ENCODE assay signal across 23 cellular contexts in genomic region chr12:75599061-75599460, GRCh38.
"Had no signal": no experiment of that assay in that cellular context is flagged by ENCODE, and none has a peak within 500 bp of the region (broad histone marks: within the 10 kb centered on the region; RNA-seq: fewer than 3 reads in every experiment).

No MANE protein-coding gene starts in this region.

- H3K27ac ChIP-seq: ascending aorta, breast epithelium, left lung, pancreas, right lobe of liver, spleen, thoracic aorta, upper lobe of left lung had no signal

- H3K27ac Mint-ChIP-seq: activated naive CD4-positive, alpha-beta T cell treated with anti-CD3 and anti-CD28 coated beads, Interleukin-2, amount 10 ng/mL, durations not matched to agents 7 days and 5 days; stimulated activated memory B cell treated with anti-CD40 and anti-IgM and Interleukin-4, amounts not matched to agents 10 μg/mL and 1 μg/mL and 100 μg/mL, for 72 hours had no signal

- H3K27me3 Mint-ChIP-seq: stimulated activated memory B cell treated with anti-CD40 and anti-IgM and Interleukin-4, amounts not matched to agents 10 μg/mL and 1 μg/mL and 100 μg/mL, for 72 hours had no signal

- H3K36me3 ChIP-seq: ascending aorta, breast epithelium, left lung, pancreas, right lobe of liver, spleen, thoracic aorta, upper lobe of left lung had no signal

- H3K9me3 Mint-ChIP-seq: activated naive CD4-positive, alpha-beta T cell treated with anti-CD3 and anti-CD28 coated beads, Interleukin-2, amount 10 ng/mL, durations not matched to agents 7 days and 5 days; activated T-cell treated with anti-CD3 and anti-CD28 coated beads, Interleukin-2, amount 50 U/mL, for 4 hours had no signal

- H3K27me3 ChIP-seq: ascending aorta, breast epithelium, left lung, pancreas, right lobe of liver, spleen, upper lobe of left lung had no signal

- H3K4me1 ChIP-seq: ascending aorta, left lung, pancreas, right lobe of liver, spleen, upper lobe of left lung had no signal

- H3K36me3 Mint-ChIP-seq: activated naive CD4-positive, alpha-beta T cell treated with anti-CD3 and anti-CD28 coated beads, Interleukin-2, amount 10 ng/mL, durations not matched to agents 7 days and 5 days; stimulated activated memory B cell treated with anti-CD40 and anti-IgM and Interleukin-4, amounts not matched to agents 10 μg/mL and 1 μg/mL and 100 μg/mL, for 72 hours had no signal

- DNase-seq: activated CD4-positive, alpha-beta T cell treated with anti-CD3 and anti-CD28 coated beads, Interleukin-2, amount 50 U/mL, for 1 hour; activated CD4-positive, CD25-positive, alpha-beta regulatory T cell treated with anti-CD3 and anti-CD28 coated beads, Interleukin-2, amount 50 U/mL, for 72 hours; activated CD8-positive, alpha-beta memory T cell treated with anti-CD3 and anti-CD28 coated beads, Interleukin-2, amount 50 U/mL, for 4 hours; activated naive CD4-positive, alpha-beta T cell treated with anti-CD3 and anti-CD28 coated beads, Interleukin-2, amount 10 ng/mL, durations not matched to agents 7 days and 5 days; activated T-cell treated with anti-CD3 and anti-CD28 coated beads, Interleukin-2, amount 50 U/mL, for 4 hours; cerebellar nuclear complex; cortex of kidney; effector CD4-positive, alpha-beta T cell; hypothalamus; islet precursor cell; left lung; pancreas; right lobe of liver; spleen; stimulated activated CD4-positive, alpha-beta T cell treated with anti-CD3 and anti-CD28 coated beads, Interleukin-4, amount 100 ng/mL, for 4 hours; T-helper 1 cell; T-helper 9 cell; upper lobe of left lung had no signal

- ATAC-seq: activated T-cell treated with anti-CD3 and anti-CD28 coated beads, Interleukin-2, amount 50 U/mL, for 4 hours; left lung; pancreas; right lobe of liver; stimulated activated memory B cell treated with anti-CD40 and anti-IgM and Interleukin-4, amounts not matched to agents 10 μg/mL and 1 μg/mL and 100 μg/mL, for 72 hours had no signal

- H3K4me1 Mint-ChIP-seq: activated naive CD4-positive, alpha-beta T cell treated with anti-CD3 and anti-CD28 coated beads, Interleukin-2, amount 10 ng/mL, durations not matched to agents 7 days and 5 days; stimulated activated memory B cell treated with anti-CD40 and anti-IgM and Interleukin-4, amounts not matched to agents 10 μg/mL and 1 μg/mL and 100 μg/mL, for 72 hours had no signal

- H3K4me3 Mint-ChIP-seq: activated naive CD4-positive, alpha-beta T cell treated with anti-CD3 and anti-CD28 coated beads, Interleukin-2, amount 10 ng/mL, durations not matched to agents 7 days and 5 days; activated T-cell treated with anti-CD3 and anti-CD28 coated beads, Interleukin-2, amount 50 U/mL, for 4 hours; stimulated activated memory B cell treated with anti-CD40 and anti-IgM and Interleukin-4, amounts not matched to agents 10 μg/mL and 1 μg/mL and 100 μg/mL, for 72 hours had no signal

- H3K9me3 ChIP-seq: ascending aorta, breast epithelium, left lung, pancreas, right lobe of liver, spleen, thoracic aorta, upper lobe of left lung had no signal

- FAIRE-seq: frontal cortex, pancreas had no signal

- H3K4me3 ChIP-seq: ascending aorta, breast epithelium, left lung, pancreas, right lobe of liver, spleen, thoracic aorta, upper lobe of left lung had no signal
